In genomic region chr9:130378875-130379648, GRCh38 we compare ENCODE assay signal across 1 cellular context.
TF ChIP-seq lines count a peak whose summit lies in the region.

No MANE protein-coding gene starts in this region.

TF ChIP-seq in K562, 482 proteins besides CTCF, POLR2A, EP300 and RAD21 (continued from another document):
- TF ChIP-seq ZFP36 (IDR thresholded peaks at IDR 0.05; ENCODE audit: low read depth, low read length, partially characterized antibody), result peak; percentile 64
- no peak for TF ChIP-seq POLR2G (IDR thresholded peaks at IDR 0.05; ENCODE audit: low read depth, low read length)
